Comparison of ENCODE assay signal across 19 cellular contexts in genomic region chr7:158631574-158632195, GRCh38. TPM values are rescaled to one million over a fixed set of nuclear protein-coding genes. Genes with fewer than 3 reads are reported as not detected.
DNase-seq lines count a peak whose midpoint lies in the region; ATAC-seq and TF ChIP-seq lines count a peak whose summit lies in the region.
"Had no signal": no experiment of that assay in that cellular context is flagged by ENCODE, and none has a peak within 500 bp of the region (broad histone marks: within the 10 kb centered on the region; RNA-seq: fewer than 3 reads in every experiment).

No MANE protein-coding gene starts in this region.

- H3K4me1 ChIP-seq in CD4-positive, CD25-positive, alpha-beta regulatory T cell (ENCODE audit: control insufficient read depth, insufficient read depth, low read length, poor library complexity, severe bottlenecking) = no peaks in the 10 kb centered on the region
- H3K4me1 ChIP-seq in endodermal cell (ENCODE audit: control insufficient read depth, insufficient read depth, low read length) = no peaks in the 10 kb centered on the region

- peaks cover 30% of the 10 kb centered on the region for H3K36me3 Mint-ChIP-seq in CD4-positive, CD25-positive, alpha-beta regulatory T cell
- peaks cover 40% of the 10 kb centered on the region for H3K36me3 Mint-ChIP-seq in endodermal cell (ENCODE audit: low read depth)
- peaks cover 11% of the 10 kb centered on the region for H3K36me3 Mint-ChIP-seq in osteocyte (ENCODE audit: unreplicated experiment)

- 94 to 100% methylated on average over 1 to 3 of the region's 3 CpGs for WGBS in endodermal cell (ENCODE audit: insufficient coverage in 1 of 2, insufficient read length in 1 of 2), 2 experiments

- H3K27me3 ChIP-seq in CD4-positive, CD25-positive, alpha-beta regulatory T cell (ENCODE audit: control insufficient read depth, insufficient read depth, low read length) = no peaks in the 10 kb centered on the region
- no peaks in the 10 kb centered on the region for H3K27me3 ChIP-seq in endodermal cell (ENCODE audit: control insufficient read depth, insufficient read depth, low read length, poor library complexity, severe bottlenecking)

- no peak overlapping the region for H3K9ac ChIP-seq in endodermal cell (ENCODE audit: extremely low read depth, low read length, poor library complexity, severe bottlenecking)

- TF ChIP-seq CTCF in VCaP (conservative IDR thresholded peaks at IDR 0.05) (no peak), endodermal cell (conservative IDR thresholded peaks at IDR 0.05) (no peak), osteocyte (IDR thresholded peaks at IDR 0.05) (no peak)

- no peak overlapping the region for H3K27ac ChIP-seq in CD4-positive, CD25-positive, alpha-beta regulatory T cell (ENCODE audit: insufficient read depth, low read length, poor library complexity, severe bottlenecking)
- H3K27ac ChIP-seq in VCaP = peak overlapping the region; percentile 74
- no peak overlapping the region for H3K27ac ChIP-seq in endodermal cell (ENCODE audit: low read depth, low read length)

- H3K4me3 ChIP-seq in CD4-positive, CD25-positive, alpha-beta regulatory T cell (ENCODE audit: low read depth, low read length) = no peak overlapping the region
- H3K4me3 ChIP-seq in endodermal cell (ENCODE audit: low read length) = no peak overlapping the region

- no peak overlapping the region for H3K4me3 Mint-ChIP-seq in CD4-positive, CD25-positive, alpha-beta regulatory T cell
- H3K4me3 Mint-ChIP-seq in endodermal cell (no peak overlapping the region), osteocyte (ENCODE audit: unreplicated experiment) (no peak overlapping the region)
- H3K4me3 Mint-ChIP-seq: CD4-positive, alpha-beta T cell had no signal

- H3K9me3 Mint-ChIP-seq in CD4-positive, CD25-positive, alpha-beta regulatory T cell = no peaks in the 10 kb centered on the region
- H3K9me3 Mint-ChIP-seq in endodermal cell (no peaks in the 10 kb centered on the region), osteocyte (ENCODE audit: unreplicated experiment) (no peaks in the 10 kb centered on the region)
- H3K9me3 Mint-ChIP-seq: CD4-positive, alpha-beta T cell had no signal

- no peaks in the 10 kb centered on the region for H3K27me3 Mint-ChIP-seq in CD4-positive, CD25-positive, alpha-beta regulatory T cell
- H3K27me3 Mint-ChIP-seq in endodermal cell (ENCODE audit: insufficient read depth) = no peaks in the 10 kb centered on the region
- H3K27me3 Mint-ChIP-seq in osteocyte (ENCODE audit: unreplicated experiment) = no peaks in the 10 kb centered on the region
- H3K27me3 Mint-ChIP-seq: CD4-positive, alpha-beta T cell had no signal

- H3K27ac Mint-ChIP-seq in CD4-positive, CD25-positive, alpha-beta regulatory T cell = peak overlapping the region in 2 of 3 donors; percentile 64 to 90
- H3K27ac Mint-ChIP-seq in endodermal cell (peak overlapping the region; percentile 33), osteocyte (ENCODE audit: unreplicated experiment) (peak overlapping the region; percentile 35)
- H3K27ac Mint-ChIP-seq: CD4-positive, alpha-beta T cell had no signal

- H3K36me3 ChIP-seq in CD4-positive, CD25-positive, alpha-beta regulatory T cell (ENCODE audit: control insufficient read depth, insufficient read depth, low read length) = no peaks in the 10 kb centered on the region
- H3K36me3 ChIP-seq in endodermal cell (ENCODE audit: control insufficient read depth, insufficient read depth, low read length) = peaks cover 25% of the 10 kb centered on the region

- no peaks in the 10 kb centered on the region for H3K9me3 ChIP-seq in CD4-positive, CD25-positive, alpha-beta regulatory T cell (ENCODE audit: control insufficient read depth in 2 of 2, low read length in 2 of 2)
- H3K9me3 ChIP-seq in endodermal cell (ENCODE audit: control insufficient read depth, low read length) = no peaks in the 10 kb centered on the region

- H3K4me1 Mint-ChIP-seq in CD4-positive, CD25-positive, alpha-beta regulatory T cell = peaks cover 0 to 2% (median 0%) of the 10 kb centered on the region in 4 donors
- H3K4me1 Mint-ChIP-seq in endodermal cell (peaks cover 2% of the 10 kb centered on the region), osteocyte (ENCODE audit: unreplicated experiment) (peaks cover 8% of the 10 kb centered on the region)

- ATAC-seq in CD4-positive, CD25-positive, alpha-beta regulatory T cell (ENCODE audit: low read depth in 2 of 2) = no peak

- DNase-seq in CD4-positive, CD25-positive, alpha-beta regulatory T cell = no peak
- DNase-seq in endodermal cell (no peak), osteocyte (ENCODE audit: extremely low spot score, unreplicated experiment) (no peak), COLO668 (lab: John Stamatoyannopoulos, UW; ENCODE audit: unreplicated experiment) (no peak), DMS53 (lab: John Stamatoyannopoulos, UW) (no peak), KG1 (lab: John Stamatoyannopoulos, UW) (no peak)
- DNase-seq: ACHN; AML-193; Calu3; CD4-positive, alpha-beta T cell; DMS79; NCI-H1417; NCI-H187 treated with DMSO at 0.1 percent for 48 hours; NCI-H2171; NCI-H446 treated with DMSO at 0.1 percent for 48 hours; NK-92 treated with Interleukin-12 subunit alpha and Interleukin-12 subunit beta, amount 100 ng/mL, for 24 hours; RPMI8226; SIG-M5 had no signal

RNA-seq across cellular contexts. Expression of gene PTPRN2, which starts 44.1 kb away (rescaled TPM):
- 1.6 TPM for total RNA-seq in CD4-positive, CD25-positive, alpha-beta regulatory T cell
- 1 to 10 TPM; 1.9 to 4.7 (median 2.9) TPM for polyA plus RNA-seq in CD4-positive, CD25-positive, alpha-beta regulatory T cell
- total RNA-seq in endodermal cell (1 to 10 TPM in 1 of 2 donors, under 1 TPM in 1; 0.69 to 1.2 TPM), osteocyte (0.50 and 0.59 TPM in 2 replicates)
- polyA plus RNA-seq in endodermal cell (2013, experiment 1 of 2) = 0.68 TPM
- 0.37 TPM for polyA plus RNA-seq in endodermal cell (2013, experiment 2 of 2)
